ENCODE assay signal across 27 cellular contexts in the genomic region with DNA sequence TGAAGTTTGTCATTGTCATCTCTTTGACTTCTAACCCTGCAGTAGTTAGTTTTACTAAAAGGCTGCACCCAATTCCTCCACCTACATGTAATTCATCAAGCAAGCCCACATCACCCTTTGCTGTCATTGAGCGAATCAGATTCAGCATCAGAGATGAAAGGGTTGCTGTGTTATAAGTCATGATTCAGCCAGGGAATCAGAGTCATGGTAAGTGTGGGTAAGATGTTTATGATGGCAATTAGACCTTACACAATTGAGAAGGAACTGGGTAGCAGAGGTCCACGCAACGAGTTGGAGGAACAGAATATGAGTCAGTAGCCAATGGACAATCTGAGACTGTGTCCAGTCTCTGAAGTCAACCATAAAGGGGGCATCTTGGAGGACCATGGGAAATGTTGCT.
"Had no signal": no experiment of that assay in that cellular context is flagged by ENCODE, and none has a peak within 500 bp of the region (broad histone marks: within the 10 kb centered on the region; RNA-seq: fewer than 3 reads in every experiment).

No MANE protein-coding gene starts in this region.

- H3K4me3 ChIP-seq: adrenal gland, SJSA1 had no signal

- H3K36me3 ChIP-seq: adrenal gland, SJSA1 had no signal

- H3K27me3 ChIP-seq: adrenal gland, SJSA1 had no signal

- ATAC-seq: activated CD4-positive, CD25-positive, alpha-beta regulatory T cell treated with anti-CD3 and anti-CD28 coated beads, Interleukin-2, amount 50 U/mL, for 24 hours; activated CD8-positive, alpha-beta T cell treated with anti-CD3 and anti-CD28 coated beads for 36 hours; Panc1; Right ventricle myocardium inferior; SK-N-SH treated with all-trans-retinoic acid at 6 μM for 48 hours had no signal

- H3K27ac ChIP-seq: adrenal gland, SJSA1 had no signal

- H3K36me3 Mint-ChIP-seq: activated naive CD8-positive, alpha-beta T cell treated with anti-CD3 and anti-CD28 coated beads, Interleukin-2, amount 10 ng/mL, durations not matched to agents 7 days and 5 days had no signal

- H3K4me3 Mint-ChIP-seq: activated CD8-positive, alpha-beta T cell treated with anti-CD3 and anti-CD28 coated beads for 36 hours; activated naive CD8-positive, alpha-beta T cell treated with anti-CD3 and anti-CD28 coated beads, Interleukin-2, amount 10 ng/mL, durations not matched to agents 7 days and 5 days; T-helper 1 cell treated with Interleukin-12 subunit alpha and Interleukin-12 subunit beta and Interleukin-4 antibody, amounts not matched to agents 30 μg/mL and 1 μg/mL, for 36 hours had no signal

- H3K4me1 Mint-ChIP-seq: activated naive CD8-positive, alpha-beta T cell treated with anti-CD3 and anti-CD28 coated beads, Interleukin-2, amount 10 ng/mL, durations not matched to agents 7 days and 5 days had no signal

- H3K4me1 ChIP-seq: adrenal gland, SJSA1 had no signal

- H3K27ac Mint-ChIP-seq: activated CD8-positive, alpha-beta T cell treated with anti-CD3 and anti-CD28 coated beads for 36 hours; activated naive CD8-positive, alpha-beta T cell treated with anti-CD3 and anti-CD28 coated beads, Interleukin-2, amount 10 ng/mL, durations not matched to agents 7 days and 5 days; T-helper 1 cell treated with Interleukin-12 subunit alpha and Interleukin-12 subunit beta and Interleukin-4 antibody, amounts not matched to agents 30 μg/mL and 1 μg/mL, for 36 hours had no signal

- H3K9me3 ChIP-seq: adrenal gland, SJSA1 had no signal

- H3K27me3 Mint-ChIP-seq: activated CD8-positive, alpha-beta T cell treated with anti-CD3 and anti-CD28 coated beads for 36 hours; activated naive CD8-positive, alpha-beta T cell treated with anti-CD3 and anti-CD28 coated beads, Interleukin-2, amount 10 ng/mL, durations not matched to agents 7 days and 5 days had no signal

- H3K9me3 Mint-ChIP-seq: activated naive CD8-positive, alpha-beta T cell treated with anti-CD3 and anti-CD28 coated beads, Interleukin-2, amount 10 ng/mL, durations not matched to agents 7 days and 5 days; T-helper 1 cell treated with Interleukin-12 subunit alpha and Interleukin-12 subunit beta and Interleukin-4 antibody, amounts not matched to agents 30 μg/mL and 1 μg/mL, for 36 hours had no signal

- DNase-seq: activated CD4-positive, alpha-beta T cell treated with anti-CD3 and anti-CD28 coated beads for 4 hours; activated CD8-positive, alpha-beta memory T cell treated with anti-CD3 and anti-CD28 coated beads, Interleukin-2, amount 50 U/mL, for 48 hours; activated CD8-positive, alpha-beta T cell treated with anti-CD3 and anti-CD28 coated beads for 36 hours; activated naive CD4-positive, alpha-beta T cell treated with anti-CD3 and anti-CD28 coated beads, Interleukin-2, amount 50 U/mL, for 16 hours; activated naive CD8-positive, alpha-beta T cell treated with anti-CD3 and anti-CD28 coated beads, Interleukin-2, amount 10 ng/mL, durations not matched to agents 7 days and 5 days; activated T-cell treated with anti-CD3 and anti-CD28 coated beads, Interleukin-2, amount 50 U/mL, for 1 hour; adrenal gland; anterior cingulate cortex; Kasumi-1; NCI-H1048; NCI-H146; NCI-H187 treated with DMSO at 0.1 percent for 48 hours; NCI-H2081 treated with DMSO at 0.1 percent for 48 hours; NCI-H2171; NCI-H2227 treated with DMSO at 0.1 percent for 48 hours; NCI-H446 treated with DMSO at 0.1 percent for 48 hours; NCI-H526 treated with DMSO at 0.1 percent for 48 hours; NCI-H82; OCI-M1; RPMI8226; SW 1271 had no signal
